35 cellular contexts compared by ENCODE assay signal in genomic region chr10:50936335-50936734, GRCh38. TPM values are rescaled to one million over a fixed set of nuclear protein-coding genes. Genes with fewer than 3 reads are reported as not detected.
"Had no signal": no experiment of that assay in that cellular context is flagged by ENCODE, and none has a peak within 500 bp of the region (broad histone marks: within the 10 kb centered on the region; RNA-seq: fewer than 3 reads in every experiment).

No MANE protein-coding gene starts in this region.

- ATAC-seq: activated CD8-positive, alpha-beta T cell treated with anti-CD3 and anti-CD28 coated beads for 36 hours; activated T-cell treated with anti-CD3 and anti-CD28 coated beads, Interleukin-2, amount 50 U/mL, for 72 hours; activated T-helper 17 cell treated with anti-CD3 and anti-CD28 coated beads, Interleukin-2, amount 50 U/mL, for 72 hours; body of pancreas had no signal

- DNase-seq: activated CD4-positive, alpha-beta T cell treated with anti-CD3 and anti-CD28 coated beads, Interleukin-2, amount 10 ng/mL, durations not matched to agents 24 days and 14 days; activated CD4-positive, alpha-beta T cell treated with anti-CD3 and anti-CD28 coated beads, Interleukin-2, amount 50 U/mL, for 4 hours; activated CD8-positive, alpha-beta T cell treated with anti-CD3 and anti-CD28 coated beads for 36 hours; activated effector memory CD4-positive, alpha-beta T cell treated with anti-CD3 and anti-CD28 coated beads, Interleukin-2, amount 50 U/mL, for 16 hours; activated naive CD4-positive, alpha-beta T cell; activated naive CD8-positive, alpha-beta T cell treated with anti-CD3 and anti-CD28 coated beads, Interleukin-2, amount 10 ng/mL, durations not matched to agents 7 days and 5 days; activated T-cell treated with anti-CD3 and anti-CD28 coated beads, Interleukin-2, amount 50 U/mL, for 1 hour; activated T-cell treated with anti-CD3 and anti-CD28 coated beads, Interleukin-2, amount 50 U/mL, for 72 hours; body of pancreas; caudate nucleus; Kasumi-1; KG1; MM.1S; MV-4-11; NCI-H1092; NCI-H1436 treated with DMSO at 0.1 percent for 48 hours; NCI-H1694 treated with DMSO at 0.1 percent for 48 hours; NCI-H2029; NCI-H345; NCI-H524 treated with DMSO at 0.1 percent for 48 hours; SHP77; SJCRH30; T1000 had no signal

- H3K9me3 Mint-ChIP-seq: activated CD4-positive, alpha-beta T cell treated with anti-CD3 and anti-CD28 coated beads, Interleukin-2, amount 10 ng/mL, durations not matched to agents 24 days and 14 days; activated CD8-positive, alpha-beta T cell treated with anti-CD3 and anti-CD28 coated beads for 36 hours; activated naive CD4-positive, alpha-beta T cell treated with anti-CD3 and anti-CD28 coated beads, Interleukin-2, amount 50 U/mL, for 24 hours; activated naive CD8-positive, alpha-beta T cell treated with anti-CD3 and anti-CD28 coated beads, Interleukin-2, amount 10 ng/mL, durations not matched to agents 7 days and 5 days; activated T-cell treated with anti-CD3 and anti-CD28 coated beads, Interleukin-2, amount 50 U/mL, for 72 hours; activated T-helper 17 cell treated with anti-CD3 and anti-CD28 coated beads, Interleukin-2, amount 50 U/mL, for 72 hours had no signal

- H3K4me1 Mint-ChIP-seq: activated CD4-positive, alpha-beta T cell treated with anti-CD3 and anti-CD28 coated beads, Interleukin-2, amount 10 ng/mL, durations not matched to agents 24 days and 14 days; activated naive CD4-positive, alpha-beta T cell treated with anti-CD3 and anti-CD28 coated beads, Interleukin-2, amount 50 U/mL, for 24 hours; activated naive CD8-positive, alpha-beta T cell treated with anti-CD3 and anti-CD28 coated beads, Interleukin-2, amount 10 ng/mL, durations not matched to agents 7 days and 5 days; activated T-helper 17 cell treated with anti-CD3 and anti-CD28 coated beads, Interleukin-2, amount 50 U/mL, for 72 hours had no signal

- H3K27me3 ChIP-seq: adrenal gland, body of pancreas, breast epithelium, Peyer's patch, SJCRH30 had no signal

- H3K9me3 ChIP-seq: adrenal gland, body of pancreas, breast epithelium, Peyer's patch, SJCRH30 had no signal

- H3K4me3 Mint-ChIP-seq: activated CD4-positive, alpha-beta T cell treated with anti-CD3 and anti-CD28 coated beads, Interleukin-2, amount 10 ng/mL, durations not matched to agents 24 days and 14 days; activated CD8-positive, alpha-beta T cell treated with anti-CD3 and anti-CD28 coated beads for 36 hours; activated naive CD4-positive, alpha-beta T cell treated with anti-CD3 and anti-CD28 coated beads, Interleukin-2, amount 50 U/mL, for 24 hours; activated naive CD8-positive, alpha-beta T cell treated with anti-CD3 and anti-CD28 coated beads, Interleukin-2, amount 10 ng/mL, durations not matched to agents 7 days and 5 days; activated T-cell treated with anti-CD3 and anti-CD28 coated beads, Interleukin-2, amount 50 U/mL, for 72 hours; activated T-helper 17 cell treated with anti-CD3 and anti-CD28 coated beads, Interleukin-2, amount 50 U/mL, for 72 hours had no signal

- H3K27ac Mint-ChIP-seq: activated CD4-positive, alpha-beta T cell treated with anti-CD3 and anti-CD28 coated beads, Interleukin-2, amount 10 ng/mL, durations not matched to agents 24 days and 14 days; activated CD8-positive, alpha-beta T cell treated with anti-CD3 and anti-CD28 coated beads for 36 hours; activated naive CD4-positive, alpha-beta T cell treated with anti-CD3 and anti-CD28 coated beads, Interleukin-2, amount 50 U/mL, for 24 hours; activated naive CD8-positive, alpha-beta T cell treated with anti-CD3 and anti-CD28 coated beads, Interleukin-2, amount 10 ng/mL, durations not matched to agents 7 days and 5 days; activated T-cell treated with anti-CD3 and anti-CD28 coated beads, Interleukin-2, amount 50 U/mL, for 72 hours; activated T-helper 17 cell treated with anti-CD3 and anti-CD28 coated beads, Interleukin-2, amount 50 U/mL, for 72 hours had no signal

- H3K4me1 ChIP-seq: adrenal gland, breast epithelium, Peyer's patch, SJCRH30 had no signal

- H3K4me3 ChIP-seq: adrenal gland, body of pancreas, breast epithelium, Peyer's patch, SJCRH30, SK-N-MC had no signal

- H3K27ac ChIP-seq: adrenal gland, body of pancreas, breast epithelium, RWPE1, SJCRH30, SK-N-MC had no signal

RNA-seq across cellular contexts. Expression of gene A1CF, which starts 50.9 kb away (rescaled TPM):
- total RNA-seq: activated CD4-positive, alpha-beta T cell treated with anti-CD3 and anti-CD28 coated beads, Interleukin-2, amount 10 ng/mL, durations not matched to agents 24 days and 14 days; activated CD8-positive, alpha-beta memory T cell treated with anti-CD3 and anti-CD28 coated beads for 36 hours; activated CD8-positive, alpha-beta T cell treated with anti-CD3 and anti-CD28 coated beads for 36 hours; activated naive CD8-positive, alpha-beta T cell treated with anti-CD3 and anti-CD28 coated beads, Interleukin-2, amount 10 ng/mL, durations not matched to agents 7 days and 5 days; activated T-cell treated with anti-CD3 and anti-CD28 coated beads, Interleukin-2, amount 50 U/mL, for 72 hours; activated T-helper 17 cell treated with anti-CD3 and anti-CD28 coated beads, Interleukin-2, amount 50 U/mL, for 72 hours; astrocyte; NCI-H460; SJCRH30; T-helper 1 cell treated with Interleukin-12 subunit alpha and Interleukin-12 subunit beta and Interleukin-4 antibody, amounts not matched to agents 30 ng/mL and 1 ng/mL, for 36 hours; T-helper 2 cell treated with Interferon-gamma antibody and Interleukin-4, amounts not matched to agents 100 ng/mL and 5 ng/mL, for 36 hours had no signal
